In genomic region chr22:50523806-50524663, GRCh38 we compare ENCODE assay signal across 1 cellular context.
TF ChIP-seq lines count a peak whose summit lies in the region.

No MANE protein-coding gene starts in this region.

TF ChIP-seq in IMR-90, 13 proteins besides CTCF, POLR2A, EP300 and RAD21:
- TF ChIP-seq RCOR1 (IDR thresholded peaks at IDR 0.05; ENCODE audit: insufficient replicate concordance, low read length) (no peak), FOS (IDR thresholded peaks at IDR 0.05; ENCODE audit: low read depth, low read length) (no peak), SMC3 (IDR thresholded peaks at IDR 0.05; ENCODE audit: low read depth, low read length) (no peak), CHD1 (IDR thresholded peaks at IDR 0.05; ENCODE audit: low read depth, low read length) (no peak), MXI1 (IDR thresholded peaks at IDR 0.05; ENCODE audit: borderline replicate concordance, low read depth, low read length) (no peak), RFX5 (IDR thresholded peaks at IDR 0.05; ENCODE audit: low read depth, low read length) (no peak), BHLHE40 (IDR thresholded peaks at IDR 0.05; ENCODE audit: low read depth, low read length) (no peak), CEBPB (IDR thresholded peaks at IDR 0.05; ENCODE audit: low read depth, low read length) (no peak), MAFK (IDR thresholded peaks at IDR 0.05; ENCODE audit: low read depth, low read length) (no peak), MAZ (IDR thresholded peaks at IDR 0.05; ENCODE audit: borderline replicate concordance, low read depth, low read length) (no peak)
- TF ChIP-seq, protein P1, sequence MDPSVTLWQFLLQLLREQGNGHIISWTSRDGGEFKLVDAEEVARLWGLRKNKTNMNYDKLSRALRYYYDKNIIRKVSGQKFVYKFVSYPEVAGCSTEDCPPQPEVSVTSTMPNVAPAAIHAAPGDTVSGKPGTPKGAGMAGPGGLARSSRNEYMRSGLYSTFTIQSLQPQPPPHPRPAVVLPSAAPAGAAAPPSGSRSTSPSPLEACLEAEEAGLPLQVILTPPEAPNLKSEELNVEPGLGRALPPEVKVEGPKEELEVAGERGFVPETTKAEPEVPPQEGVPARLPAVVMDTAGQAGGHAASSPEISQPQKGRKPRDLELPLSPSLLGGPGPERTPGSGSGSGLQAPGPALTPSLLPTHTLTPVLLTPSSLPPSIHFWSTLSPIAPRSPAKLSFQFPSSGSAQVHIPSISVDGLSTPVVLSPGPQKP (IDR thresholded peaks at IDR 0.05; ENCODE audit: borderline replicate concordance, low read depth, low read length) = no peak
